7 cellular contexts compared by ENCODE assay signal in the genomic region with DNA sequence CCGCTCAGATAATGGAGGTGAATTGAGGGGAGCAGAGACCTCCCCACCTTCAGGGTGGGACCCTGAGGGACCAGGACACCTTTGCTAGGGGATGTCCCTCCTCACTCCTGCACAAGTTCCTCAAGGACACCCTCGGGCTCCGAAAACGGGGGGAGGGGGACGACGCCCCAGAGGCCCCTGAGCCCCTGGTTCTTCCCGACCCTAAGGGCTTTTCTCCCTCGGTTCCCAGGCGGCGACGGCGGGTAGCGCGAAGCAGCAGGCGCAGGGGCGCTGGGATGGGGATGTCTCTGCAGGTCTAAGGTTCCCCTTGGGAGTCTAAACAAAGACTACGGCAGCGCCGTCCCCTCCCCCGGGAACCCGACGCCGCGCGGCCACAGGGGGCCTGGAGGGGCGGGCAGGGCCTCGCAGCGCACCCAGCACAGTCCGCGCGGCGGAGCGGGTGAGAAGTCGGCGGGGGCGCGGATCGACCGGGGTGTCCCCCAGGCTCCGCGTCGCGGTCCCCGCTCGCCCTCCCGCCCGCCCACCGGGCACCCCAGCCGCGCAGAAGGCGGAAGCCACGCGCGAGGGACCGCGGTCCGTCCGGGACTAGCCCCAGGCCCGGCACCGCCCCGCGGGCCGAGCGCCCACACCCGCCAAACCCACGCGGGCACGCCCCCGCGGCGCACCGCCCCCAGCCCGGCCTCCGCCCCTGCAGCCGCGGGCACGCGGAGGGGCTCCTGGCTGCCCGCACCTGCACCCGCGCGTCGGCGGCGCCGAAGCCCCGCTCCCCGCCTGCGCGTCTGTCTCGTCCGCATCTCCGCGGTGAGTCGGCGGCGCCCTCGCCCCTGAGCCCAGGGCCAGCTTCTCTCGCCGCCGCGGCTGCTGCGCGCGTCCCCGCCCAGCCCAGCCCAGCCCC. TPM values are rescaled to one million over a fixed set of nuclear protein-coding genes. Genes with fewer than 3 reads are reported as not detected.
A peak's percentile ranks its signal among the peaks of the same experiment; 100 is the strongest.
DNase-seq lines count a peak whose midpoint lies in the region; ATAC-seq and TF ChIP-seq lines count a peak whose summit lies in the region.

No MANE protein-coding gene starts in this region.

- no peak overlapping the region for H2BK5ac ChIP-seq in H9 (ENCODE audit: insufficient read length, low read length)

- H3K4me2 ChIP-seq in H9 (ENCODE audit: insufficient read depth, insufficient read length, low read length) (peak overlapping the region; percentile 52), SU-DHL-6 (ENCODE audit: low read depth, low read length, poor library complexity, severe bottlenecking) (peak overlapping the region; percentile 65)

- no peak overlapping the region for H2BK12ac ChIP-seq in H9 (ENCODE audit: insufficient read length, low read depth, low read length)

- peaks cover 5% of the 10 kb centered on the region; the same call in 1 of the 2 replicates for H3F3A ChIP-seq in SU-DHL-6 (ENCODE audit: insufficient read depth)

- H4K5ac ChIP-seq in H9 (ENCODE audit: insufficient read length, low read depth, low read length), result no peak overlapping the region

- H3K36me3 ChIP-seq in SU-DHL-6 (ENCODE audit: low read length), result no peaks in the 10 kb centered on the region
- no peaks in the 10 kb centered on the region for H3K36me3 ChIP-seq in cardiac muscle cell
- H3K36me3 ChIP-seq in skeletal muscle tissue (ENCODE audit: control insufficient read depth in 3 of 3, insufficient read depth in 3 of 3, low read length in 3 of 3), result no peaks in the 10 kb centered on the region

- peaks cover 87% of the 10 kb centered on the region for H3K27me3 Mint-ChIP-seq in H9 (ENCODE audit: low read depth)

- H2BK20ac ChIP-seq in H9 (ENCODE audit: low read depth, low read length, poor library complexity, severe bottlenecking), result no peak overlapping the region

- H3K4me1 ChIP-seq in H9 (ENCODE audit: insufficient read depth, low read length) (no peaks in the 10 kb centered on the region), cardiac muscle cell (ENCODE audit: low read depth) (peaks cover 10% of the 10 kb centered on the region), skeletal muscle tissue (ENCODE audit: control insufficient read depth in 3 of 3, insufficient read depth in 3 of 3, low read length in 3 of 3) (peaks cover 3 to 11% (median 10%) of the 10 kb centered on the region in 3 donors)

- no peak overlapping the region for H2BK15ac ChIP-seq in H9 (ENCODE audit: low read depth, low read length)

- no peak overlapping the region for H3K18ac ChIP-seq in H9 (ENCODE audit: insufficient read length, low read depth, low read length)

- no peak overlapping the region for H3K27ac Mint-ChIP-seq in H9

- no peaks in the 10 kb centered on the region for H3K79me2 ChIP-seq in H9 (ENCODE audit: insufficient read depth, low read length)
- H3K79me2 ChIP-seq in SU-DHL-6 (ENCODE audit: insufficient read depth, low read length), result no peaks in the 10 kb centered on the region

- H4K20me1 ChIP-seq in H9 (ENCODE audit: control insufficient read depth, insufficient read depth, insufficient read length) (no peaks in the 10 kb centered on the region), SU-DHL-6 (ENCODE audit: low read depth, low read length) (no peaks in the 10 kb centered on the region)

- DNase-seq in H9, result peak; percentile 43
- DNase-seq in cardiac muscle cell (ENCODE audit: low read depth in 1 of 2, low spot score in 1 of 2), result peak in 1 of 2 donors; percentile 65
- DNase-seq in medulla oblongata (ENCODE audit: extremely low spot score), result no peak

- H3K9me3 ChIP-seq in H9 (ENCODE audit: control insufficient read depth, low read depth, low read length) (no peaks in the 10 kb centered on the region), SU-DHL-6 (ENCODE audit: insufficient read depth, low read length) (no peaks in the 10 kb centered on the region), cardiac muscle cell (ENCODE audit: low read depth) (no peaks in the 10 kb centered on the region), skeletal muscle tissue (ENCODE audit: control insufficient read depth in 3 of 3, low read length in 3 of 3) (no peaks in the 10 kb centered on the region)

- H3K27me3 ChIP-seq in H9 (ENCODE audit: insufficient read depth, low read length) (peaks cover 23% of the 10 kb centered on the region; the same call in 1 of the 2 replicates), SU-DHL-6 (ENCODE audit: low read length) (no peaks in the 10 kb centered on the region), cardiac muscle cell (peaks cover 34% of the 10 kb centered on the region), skeletal muscle tissue (ENCODE audit: control insufficient read depth in 3 of 3, insufficient read depth in 3 of 3, low read length in 3 of 3) (peaks cover 45 to 54% (median 47%) of the 10 kb centered on the region in 3 donors)

- no peak overlapping the region for H2BK120ac ChIP-seq in H9 (ENCODE audit: low read depth, low read length, poor library complexity, severe bottlenecking)

- no peak for ATAC-seq in HG03095 (IDR thresholded peaks at IDR 0.05; ENCODE audit: unreplicated experiment)
- ATAC-seq in HG03520 (IDR thresholded peaks at IDR 0.05; ENCODE audit: unreplicated experiment), result no peak

- H3K79me1 ChIP-seq in H9 (ENCODE audit: insufficient read depth, low read depth, low read length, poor library complexity, severe bottlenecking), result no peaks in the 10 kb centered on the region

- no peak overlapping the region for H3K4ac ChIP-seq in H9 (ENCODE audit: low read depth, low read length)

- H3K9ac ChIP-seq in H9 (ENCODE audit: extremely low read depth, insufficient read length, low read length) (no peak overlapping the region), SU-DHL-6 (ENCODE audit: low read length) (peak overlapping the region; percentile 43), skeletal muscle tissue (ENCODE audit: low read depth in 1 of 3, low read length in 3 of 3) (no peak overlapping the region)

- no CpG with 5 or more reads among the region's 106 CpGs for WGBS in H9 (ENCODE audit: extremely low coverage, insufficient read length, low lambda C conversion rate)

- no peaks in the 10 kb centered on the region; a peak in 1 of 5 replicates for H3K9me3 Mint-ChIP-seq in H9

- H2AFZ ChIP-seq in H9 (ENCODE audit: low read length) (no peak overlapping the region), SU-DHL-6 (ENCODE audit: low read depth, low read length, severe bottlenecking) (peak overlapping the region; percentile 48)

- TF ChIP-seq CTCF in H9 (conservative IDR thresholded peaks at IDR 0.05) (no peak), SU-DHL-6 (IDR thresholded peaks at IDR 0.05; ENCODE audit: insufficient read depth, low read length, poor library complexity, severe bottlenecking) (no peak), cardiac muscle cell (IDR thresholded peaks at IDR 0.05; ENCODE audit: low read depth, low read length) (no peak)

- peaks cover 9 to 26% of the 10 kb centered on the region in 2 experiments for H3K4me1 Mint-ChIP-seq in H9

- H2AK5ac ChIP-seq in H9 (ENCODE audit: insufficient read length, low read length), result no peak overlapping the region

- H4K91ac ChIP-seq in H9 (ENCODE audit: insufficient read length, low read depth, low read length), result no peak overlapping the region

- H3K23ac ChIP-seq in H9 (ENCODE audit: insufficient read length, low read depth, low read length), result no peak overlapping the region

- peaks cover 23% of the 10 kb centered on the region for H3K23me2 ChIP-seq in H9 (ENCODE audit: insufficient read length, low read depth, low read length, poor library complexity, severe bottlenecking)

- H4K8ac ChIP-seq in H9 (replicated peaks; ENCODE audit: insufficient read length, low read depth, low read length), result no peak overlapping the region

- H3K4me3 Mint-ChIP-seq in H9, result peak overlapping the region; percentile 74 to 93

- no peaks in the 10 kb centered on the region; a peak in 1 of 7 replicates for H3K36me3 Mint-ChIP-seq in H9 (ENCODE audit: insufficient read depth in 1 of 3, low read depth in 3 of 3)

- H3K27ac ChIP-seq in H9 (ENCODE audit: insufficient read length, low read depth, low read length) (no peak overlapping the region), SU-DHL-6 (ENCODE audit: low read depth, low read length) (no peak overlapping the region), cardiac muscle cell (no peak overlapping the region), skeletal muscle tissue (ENCODE audit: low read depth, low read length) (no peak overlapping the region)

- H3K14ac ChIP-seq in H9 (ENCODE audit: insufficient read depth, low read length), result no peak overlapping the region; the same call in none of the 2 replicates

- no peak overlapping the region for H3T11ph ChIP-seq in H9 (ENCODE audit: low read length)

- H3K4me3 ChIP-seq in SU-DHL-6 (ENCODE audit: insufficient read depth, low read length, poor library complexity, severe bottlenecking) (peak overlapping the region; percentile 54), cardiac muscle cell (peak overlapping the region; percentile 57), skeletal muscle tissue (ENCODE audit: low read length in 3 of 3) (peak overlapping the region in 2 of 3 donors; percentile 36 to 65)

- H3K9me2 ChIP-seq in SU-DHL-6 (replicated peaks; ENCODE audit: insufficient read depth, low read length), result no peaks in the 10 kb centered on the region

- no peak overlapping the region for H3K56ac ChIP-seq in H9 (ENCODE audit: insufficient read length, low read depth, low read length)

RNA-seq across cellular contexts. Expression of a gene that starts 36.7 kb away (rescaled TPM):
- total RNA-seq in H9 (2021), result 17.0 and 18.6 TPM in 2 replicates
- 62.3 and 80.3 TPM in 2 replicates for total RNA-seq in cardiac muscle cell
- 48.0 and 54.4 TPM in 2 replicates for polyA plus RNA-seq in cardiac muscle cell
- 11.5 TPM for total RNA-seq in skeletal muscle tissue

RNA-seq across cellular contexts. Expression of a gene that starts 52.1 kb away (rescaled TPM):
- 55.6 and 56.2 TPM in 2 replicates for total RNA-seq in H9 (2021)
- 23.0 and 47.6 TPM in 2 replicates for total RNA-seq in cardiac muscle cell
- 23.8 and 32.9 TPM in 2 replicates for polyA plus RNA-seq in cardiac muscle cell
- 2.6 TPM for total RNA-seq in skeletal muscle tissue
